ENCODE assay signal across 27 cellular contexts in the genomic region with DNA sequence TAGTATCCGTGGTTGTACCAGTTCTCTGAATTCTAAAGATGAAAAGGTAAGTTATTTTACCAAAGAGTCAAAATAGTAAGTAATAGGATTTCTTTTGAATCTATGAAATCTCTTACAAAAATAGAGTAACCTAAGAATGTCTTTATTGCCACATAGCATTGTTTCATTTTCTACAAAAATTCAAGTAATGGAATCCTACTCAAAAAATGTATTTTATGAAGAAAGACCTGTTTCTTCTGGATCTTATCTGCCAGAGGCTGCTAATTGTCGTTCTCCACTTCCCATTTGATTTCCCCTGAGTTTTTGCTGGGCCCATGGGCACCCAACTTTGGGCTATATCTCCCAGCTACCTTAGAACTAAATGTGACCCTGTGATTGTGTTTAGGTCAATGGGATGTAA.
"Had no signal": no experiment of that assay in that cellular context is flagged by ENCODE, and none has a peak within 500 bp of the region (broad histone marks: within the 10 kb centered on the region; RNA-seq: fewer than 3 reads in every experiment).

No MANE protein-coding gene starts in this region.

- H3K9me3 Mint-ChIP-seq: immature natural killer cell; natural killer cell; nephron progenitor cell; stimulated activated effector memory CD8-positive, alpha-beta T cell treated with anti-CD3 and anti-CD28 coated beads, Interleukin-12 subunit alpha, Interleukin-12 subunit beta, amount 100 ng/mL, for 72 hours; stimulated activated naive CD8-positive, alpha-beta T cell treated with anti-CD3 and anti-CD28 coated beads, Interleukin-15, Interleukin-2, amounts not matched to agents 100 ng/mL and 50 ng/mL, for 24 hours; type B pancreatic cell had no signal

- DNase-seq: hypothalamus; immature natural killer cell; kidney; left colon; left lung; lower lobe of right lung; mammary epithelial cell; mesenchymal stem cell; natural killer cell; nephron progenitor cell; ovary; retina; right cardiac atrium; small intestine; spleen; stimulated activated CD4-positive, alpha-beta T cell treated with anti-CD3 and anti-CD28 coated beads, Interleukin-4, amount 100 ng/mL, for 24 hours; stimulated activated naive CD4-positive, alpha-beta T cell; tibial artery; uterus had no signal

- H3K36me3 ChIP-seq: left lung, lower lobe of right lung, ovary, spleen, suprapubic skin, thoracic aorta, tibial artery, uterus had no signal

- H3K27ac ChIP-seq: left lung, lower lobe of right lung, ovary, spleen, suprapubic skin, thoracic aorta, tibial artery, uterus had no signal

- ATAC-seq: left colon; left lung; lower lobe of right lung; natural killer cell; right cardiac atrium; sciatic nerve; stimulated activated effector memory CD8-positive, alpha-beta T cell treated with anti-CD3 and anti-CD28 coated beads, Interleukin-12 subunit alpha, Interleukin-12 subunit beta, amount 100 ng/mL, for 72 hours had no signal

- FAIRE-seq: islet of Langerhans, kidney, small intestine had no signal

- H3K4me3 ChIP-seq: left lung, lower lobe of right lung, ovary, spleen, suprapubic skin, thoracic aorta, tibial artery, uterus had no signal

- H3K4me3 Mint-ChIP-seq: natural killer cell; nephron progenitor cell; stimulated activated effector memory CD8-positive, alpha-beta T cell treated with anti-CD3 and anti-CD28 coated beads, Interleukin-12 subunit alpha, Interleukin-12 subunit beta, amount 100 ng/mL, for 72 hours; stimulated activated naive CD8-positive, alpha-beta T cell treated with anti-CD3 and anti-CD28 coated beads, Interleukin-15, Interleukin-2, amounts not matched to agents 100 ng/mL and 50 ng/mL, for 24 hours had no signal

- H3K27me3 ChIP-seq: left lung, ovary, spleen, suprapubic skin, tibial artery, uterus had no signal

- H3K4me1 ChIP-seq: uterus had no signal

- H3K9me3 ChIP-seq: left lung, lower lobe of right lung, ovary, spleen, suprapubic skin, thoracic aorta, tibial artery, uterus had no signal

- H3K27ac Mint-ChIP-seq: immature natural killer cell; natural killer cell; progenitor cell of endocrine pancreas; stimulated activated effector memory CD8-positive, alpha-beta T cell treated with anti-CD3 and anti-CD28 coated beads, Interleukin-12 subunit alpha, Interleukin-12 subunit beta, amount 100 ng/mL, for 72 hours; stimulated activated naive CD8-positive, alpha-beta T cell treated with anti-CD3 and anti-CD28 coated beads, Interleukin-15, Interleukin-2, amounts not matched to agents 100 ng/mL and 50 ng/mL, for 24 hours; type B pancreatic cell had no signal

- H3K27me3 Mint-ChIP-seq: progenitor cell of endocrine pancreas; stimulated activated naive CD8-positive, alpha-beta T cell treated with anti-CD3 and anti-CD28 coated beads, Interleukin-15, Interleukin-2, amounts not matched to agents 100 ng/mL and 50 ng/mL, for 24 hours; type B pancreatic cell had no signal

- H3K36me3 Mint-ChIP-seq: natural killer cell, type B pancreatic cell had no signal
